ENCODE assay signal across 5 cellular contexts in genomic region chr3:128163432-128163831, GRCh38.
"Had no signal": no experiment of that assay in that cellular context is flagged by ENCODE, and none has a peak within 500 bp of the region (broad histone marks: within the 10 kb centered on the region; RNA-seq: fewer than 3 reads in every experiment).

No MANE protein-coding gene starts in this region.

- H3K4me3 Mint-ChIP-seq: GM23338, H9 had no signal

- DNase-seq: H9, HCEC 1CT had no signal

- H3K27ac Mint-ChIP-seq: GM23338, H9 had no signal

- H3K9me3 Mint-ChIP-seq: GM23338, H9 had no signal

- ATAC-seq: GM23338, HepG2, K562 had no signal
